Comparison of ENCODE assay signal across 7 cellular contexts in the genomic region with DNA sequence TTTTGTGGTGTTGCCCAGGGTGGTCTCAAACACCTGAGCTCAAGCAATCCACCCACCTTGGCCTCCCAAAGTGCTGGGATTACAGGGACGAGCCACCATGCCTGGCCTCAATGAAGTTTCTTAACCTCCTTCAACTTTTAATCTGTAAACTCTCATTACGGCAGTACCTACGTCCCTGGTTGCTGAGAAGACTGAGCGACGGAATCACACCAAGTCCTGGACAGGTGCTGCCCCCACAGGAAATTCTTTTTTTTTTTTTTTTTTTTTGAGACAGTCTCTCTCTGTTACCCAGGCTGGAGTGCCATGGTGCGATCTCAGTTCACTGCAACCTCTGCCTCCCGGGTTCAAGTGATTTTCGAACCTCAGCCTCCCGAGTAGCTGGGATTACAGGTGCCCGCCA. TPM values are rescaled to one million over a fixed set of nuclear protein-coding genes. Genes with fewer than 3 reads are reported as not detected.
DNase-seq lines count a peak whose midpoint lies in the region; ATAC-seq, FAIRE-seq and TF ChIP-seq lines count a peak whose summit lies in the region.
"Not testable (repeated sequence)": the region's sequence is repeated elsewhere in the genome, so short reads cannot be mapped to it uniquely, and the experiment has no call there.

No MANE protein-coding gene starts in this region.

- not testable (repeated sequence) for H3K27ac ChIP-seq in OCI-LY3 (ENCODE audit: low read length); HepG2 (ENCODE audit: extremely low read length, insufficient read depth, low read length)
- H3K27ac ChIP-seq in spleen, result peak overlapping the region in 2 of 8 donors; percentile 83 to 86

- H3K36me3 Mint-ChIP-seq in CD14-positive monocyte; activated B cell treated with CpG ODN at 0.5 μM for 24 hours (ENCODE audit: low read depth); activated naive CD8-positive, alpha-beta T cell treated with anti-CD3 and anti-CD28 coated beads, Interleukin-2, amount 50 U/mL, for 24 hours (ENCODE audit: low read depth): not testable (repeated sequence)

- ATAC-seq in activated B cell treated with CpG ODN at 0.5 μM for 24 hours (ENCODE audit: low read depth); activated naive CD8-positive, alpha-beta T cell treated with anti-CD3 and anti-CD28 coated beads, Interleukin-2, amount 50 U/mL, for 24 hours; HepG2: not testable (repeated sequence)

- intact Hi-C loops in CD14-positive monocyte (cut with micrococcal nuclease); HepG2 (cut with micrococcal nuclease; ENCODE audit: unreplicated experiment); spleen (cut with DNase I; ENCODE audit: low total_unique reads): not testable (repeated sequence)
- intact Hi-C loops in activated B cell treated with CpG ODN at 0.5 μM for 24 hours (cut with micrococcal nuclease), result loop anchor here (5.0 kb wide), 1 partner anchor 431 kb away; the partner anchor contains the start of gene MRTFA

- H3K4me3 ChIP-seq in OCI-LY3 (ENCODE audit: low read length); HepG2 (replicated peaks in 1 of 3; ENCODE audit: insufficient read depth in 1 of 3, low read depth in 2 of 3, low read length in 3 of 3); spleen: not testable (repeated sequence)

- CTCF ChIA-PET in HEK293T (lab: Yijun Ruan, JAX), result not testable (repeated sequence)
- CTCF ChIA-PET in activated B cell treated with CpG ODN at 0.5 μM for 24 hours (lab: Charles Lee), result interaction anchor here (0.9 to 3.0 kb wide), 4 partner anchors 46 to 146 kb away, joined by 3 to 22 read pairs (median 6); no protein-coding TSS in a partner anchor
- CTCF ChIA-PET in HepG2 (lab: Yijun Ruan, JAX; ENCODE audit: low intra/inter-chr PET ratio, low total read pairs), result interaction anchor here (1.0 kb wide), 1 partner anchor 146 kb away, joined by 4 read pairs; no protein-coding TSS in a partner anchor

- H3K4me1 ChIP-seq in OCI-LY3 (ENCODE audit: low read length) (peaks cover 31% of the 10 kb centered on the region), spleen (peaks cover 0 to 33% (median 17%) of the 10 kb centered on the region in 6 donors)
- H3K4me1 ChIP-seq in HepG2 (ENCODE audit: insufficient read depth, low read length), result not testable (repeated sequence)

- TF ChIP-seq POLR2A in HepG2 (IDR thresholded peaks at IDR 0.05; ENCODE audit: insufficient read depth in 1 of 2, low read depth in 2 of 2, low read length in 2 of 2); spleen (IDR thresholded peaks at IDR 0.05): not testable (repeated sequence)

- H3K27me3 ChIP-seq in OCI-LY3 (ENCODE audit: low read depth, low read length); HepG2 (ENCODE audit: control insufficient read depth in 1 of 2, insufficient read depth in 2 of 2, low read length in 2 of 2); spleen (replicated peaks in 1 of 7): not testable (repeated sequence)

- not testable (repeated sequence) for H3K9me3 ChIP-seq in OCI-LY3 (ENCODE audit: insufficient read depth, low read length); HepG2 (ENCODE audit: low read length); spleen

- not testable (repeated sequence) for H3K27me3 Mint-ChIP-seq in CD14-positive monocyte (ENCODE audit: low read depth in 3 of 3); activated B cell treated with CpG ODN at 0.5 μM for 24 hours; activated naive CD8-positive, alpha-beta T cell treated with anti-CD3 and anti-CD28 coated beads, Interleukin-2, amount 50 U/mL, for 24 hours

- not testable (repeated sequence) for DNase-seq in CD14-positive monocyte (ENCODE audit: low spot score); HEK293T (ENCODE audit: extremely low spot score); activated B cell treated with CpG ODN at 0.5 μM for 24 hours; activated naive CD8-positive, alpha-beta T cell treated with anti-CD3 and anti-CD28 coated beads, Interleukin-2, amount 50 U/mL, for 24 hours; HepG2 (ENCODE audit: low spot score)
- peak; percentile 35 for DNase-seq in spleen

- H2AFZ ChIP-seq in OCI-LY3 (ENCODE audit: low read depth, low read length); HepG2 (ENCODE audit: low read length): not testable (repeated sequence)

- not testable (repeated sequence) for H3K79me2 ChIP-seq in OCI-LY3 (ENCODE audit: low read length); HepG2 (ENCODE audit: insufficient read depth, low read length)

- not testable (repeated sequence) for TF ChIP-seq CTCF in CD14-positive monocyte (IDR thresholded peaks at IDR 0.05); OCI-LY3 (IDR thresholded peaks at IDR 0.05; ENCODE audit: low read depth, low read length); activated B cell treated with CpG ODN at 0.5 μM for 24 hours (IDR thresholded peaks at IDR 0.05); HepG2 (CRISPR knock-in tag; IDR thresholded peaks at IDR 0.05); spleen (IDR thresholded peaks at IDR 0.05 in 8 of 11, conservative IDR thresholded peaks at IDR 0.05 in 3 of 11)

- TF ChIP-seq EP300 in HepG2 (IDR thresholded peaks at IDR 0.05; ENCODE audit: low read depth in 2 of 2, low read length in 2 of 2); HepG2 (CRISPR knock-in tag; IDR thresholded peaks at IDR 0.05; ENCODE audit: borderline replicate concordance): not testable (repeated sequence)

- H3K4me3 Mint-ChIP-seq in CD14-positive monocyte; activated B cell treated with CpG ODN at 0.5 μM for 24 hours; activated naive CD8-positive, alpha-beta T cell treated with anti-CD3 and anti-CD28 coated beads, Interleukin-2, amount 50 U/mL, for 24 hours: not testable (repeated sequence)

- POLR2A ChIA-PET in HEK293T (lab: Yijun Ruan, JAX); HepG2 (lab: Yijun Ruan, JAX): not testable (repeated sequence)
- POLR2A ChIA-PET in activated B cell treated with CpG ODN at 0.5 μM for 24 hours (lab: Charles Lee), result interaction anchor here (0.5 to 5.8 kb wide), 13 partner anchors 11 to 1627 kb away, joined by 3 to 125 read pairs (median 10); partner anchors contain the start of genes EP300, RANGAP1 and RBX1

- not testable (repeated sequence) for FAIRE-seq in HepG2 (lab: Jason Lieb, UNC)

- not testable (repeated sequence) for H3K9ac ChIP-seq in OCI-LY3 (ENCODE audit: low read length); HepG2 (ENCODE audit: insufficient read depth, low read depth, low read length)

- H4K20me1 ChIP-seq in OCI-LY3 (ENCODE audit: insufficient read depth, low read length); HepG2 (ENCODE audit: insufficient read depth, low read length): not testable (repeated sequence)

- H3K4me1 Mint-ChIP-seq in CD14-positive monocyte, result peaks cover 36% of the 10 kb centered on the region
- peaks cover 33% of the 10 kb centered on the region for H3K4me1 Mint-ChIP-seq in activated B cell treated with CpG ODN at 0.5 μM for 24 hours
- not testable (repeated sequence) for H3K4me1 Mint-ChIP-seq in activated naive CD8-positive, alpha-beta T cell treated with anti-CD3 and anti-CD28 coated beads, Interleukin-2, amount 50 U/mL, for 24 hours

- H3K36me3 ChIP-seq in OCI-LY3 (replicated peaks; ENCODE audit: low read depth, low read length); HepG2 (replicated peaks in 1 of 2; ENCODE audit: control insufficient read depth in 1 of 2, insufficient read depth in 2 of 2, low read length in 2 of 2); spleen: not testable (repeated sequence)

- WGBS in HepG2 (ENCODE audit: low lambda C conversion rate), result 58% methylated on average over 10 of the region's 10 CpGs
- WGBS in spleen, 5 donors, result 86 to 90% (median 90%) methylated on average over 10 of the region's 10 CpGs

- H3K27ac Mint-ChIP-seq in CD14-positive monocyte (peak overlapping the region; percentile 70 to 99 (median 98)), activated B cell treated with CpG ODN at 0.5 μM for 24 hours (peak overlapping the region; percentile 98)
- peak overlapping the region; percentile 66 for H3K27ac Mint-ChIP-seq in activated naive CD8-positive, alpha-beta T cell treated with anti-CD3 and anti-CD28 coated beads, Interleukin-2, amount 50 U/mL, for 24 hours

- BruUV-seq in HepG2 (replicated peaks; lab: Mats Ljungman, UMichigan), result not testable (repeated sequence)

- TF ChIP-seq RAD21 in HepG2 (CRISPR knock-in tag; IDR thresholded peaks at IDR 0.05), result not testable (repeated sequence)

- peak overlapping the region; percentile 84 for H3K4me2 ChIP-seq in OCI-LY3 (ENCODE audit: low read length)
- not testable (repeated sequence) for H3K4me2 ChIP-seq in HepG2 (ENCODE audit: low read depth, low read length)

- H3K9me3 Mint-ChIP-seq in CD14-positive monocyte; activated B cell treated with CpG ODN at 0.5 μM for 24 hours; activated naive CD8-positive, alpha-beta T cell treated with anti-CD3 and anti-CD28 coated beads, Interleukin-2, amount 50 U/mL, for 24 hours: not testable (repeated sequence)

- in situ Hi-C loops in HepG2 (cut with HindIII; ENCODE audit: extremely low pct_ligation_motif_present, low pct_unique_long_range_greater_than_20kb), result not testable (repeated sequence)

RNA-seq across cellular contexts. Expression of gene EP300, which starts 24.4 kb away (rescaled TPM):
- 10 to 100 TPM in 1 of 2 donors, 1 to 10 TPM in 1; 5.7 to 16.8 TPM for polyA plus RNA-seq in CD14-positive monocyte
- total RNA-seq in activated B cell treated with CpG ODN at 0.5 μM for 24 hours, result 131 and 159 TPM in 2 replicates
- 14.9 and 30.9 TPM in 2 replicates for total RNA-seq in HepG2 (2016; rRNA removed; fragmentation: Illumina TruSeq; extraction: Trizol)
- 22.1 and 25.3 TPM in 2 replicates for total RNA-seq in HepG2 (2016; cell fraction: cytosol; rRNA removed; fragmentation: Illumina TruSeq; extraction: Trizol; ENCODE audit: low read depth)
- total RNA-seq in HepG2 (2016; cell fraction: insoluble cytoplasmic fraction; rRNA removed; fragmentation: Illumina TruSeq; extraction: Trizol), result 14.4 and 25.6 TPM in 2 replicates
- total RNA-seq in HepG2 (2016; cell fraction: membrane; rRNA removed; fragmentation: Illumina TruSeq; extraction: Trizol), result 15.9 and 22.0 TPM in 2 replicates
- 38.0 and 49.0 TPM in 2 replicates for total RNA-seq in HepG2 (2016; cell fraction: nucleus; rRNA removed; fragmentation: Illumina TruSeq; extraction: Trizol)
- 13.6 and 15.3 TPM in 2 replicates for polyA plus RNA-seq in HepG2 (2011; rRNA removed)
- polyA plus RNA-seq in HepG2 (2011; cell fraction: cytosol; rRNA removed), result 5.2 and 8.5 TPM in 2 replicates
- polyA plus RNA-seq in HepG2 (2011; cell fraction: nucleus; rRNA removed), result 33.5 and 39.2 TPM in 2 replicates
- 29.8 and 32.4 TPM in 2 replicates for polyA plus RNA-seq in HepG2 (2012)
- polyA plus RNA-seq in HepG2 (2016; cell fraction: cytosol; fragmentation: Illumina TruSeq; extraction: Trizol; ENCODE audit: low read depth), result 0.42 and 0.45 TPM in 2 replicates
- polyA plus RNA-seq in HepG2 (2016; cell fraction: insoluble cytoplasmic fraction; fragmentation: Illumina TruSeq; extraction: Trizol; ENCODE audit: low read depth), result 10.3 and 16.2 TPM in 2 replicates
- polyA plus RNA-seq in HepG2 (2016; cell fraction: membrane; fragmentation: Illumina TruSeq; extraction: Trizol; ENCODE audit: low read depth), result 1.1 and 1.3 TPM in 2 replicates
- 42.6 and 45.3 TPM in 2 replicates for polyA plus RNA-seq in HepG2 (2016; cell fraction: nucleus; fragmentation: Illumina TruSeq; extraction: Trizol; ENCODE audit: insufficient read depth, low read depth)
- 49.2 and 106 TPM in 2 replicates for polyA minus RNA-seq in HepG2 (2011; rRNA and poly(A)+ RNA removed; ENCODE audit: low replicate concordance)
- 35.1 and 35.6 TPM in 2 replicates for polyA minus RNA-seq in HepG2 (2011; cell fraction: cytosol; rRNA and poly(A)+ RNA removed)
- 77.9 and 102 TPM in 2 replicates for polyA minus RNA-seq in HepG2 (2011; cell fraction: nucleus; rRNA and poly(A)+ RNA removed)
- total RNA-seq in spleen, result 100 to 1,000 TPM in 6 of 7 donors, 10 to 100 TPM in 1; 93.4 to 196 (median 124) TPM
- polyA plus RNA-seq in spleen, result 10 to 100 TPM in 1 of 3 donors, 1 to 10 TPM in 2; 3.9 to 16.0 (median 4.9) TPM
